ENCODE assay signal across 1 cellular context in genomic region chr14:100237735-100238418, GRCh38.
TF ChIP-seq lines count a peak whose summit lies in the region.

No MANE protein-coding gene starts in this region.

TF ChIP-seq in HCT116, 20 proteins besides CTCF, POLR2A, EP300 and RAD21 (continued from another document):
- TF ChIP-seq, protein P1, sequence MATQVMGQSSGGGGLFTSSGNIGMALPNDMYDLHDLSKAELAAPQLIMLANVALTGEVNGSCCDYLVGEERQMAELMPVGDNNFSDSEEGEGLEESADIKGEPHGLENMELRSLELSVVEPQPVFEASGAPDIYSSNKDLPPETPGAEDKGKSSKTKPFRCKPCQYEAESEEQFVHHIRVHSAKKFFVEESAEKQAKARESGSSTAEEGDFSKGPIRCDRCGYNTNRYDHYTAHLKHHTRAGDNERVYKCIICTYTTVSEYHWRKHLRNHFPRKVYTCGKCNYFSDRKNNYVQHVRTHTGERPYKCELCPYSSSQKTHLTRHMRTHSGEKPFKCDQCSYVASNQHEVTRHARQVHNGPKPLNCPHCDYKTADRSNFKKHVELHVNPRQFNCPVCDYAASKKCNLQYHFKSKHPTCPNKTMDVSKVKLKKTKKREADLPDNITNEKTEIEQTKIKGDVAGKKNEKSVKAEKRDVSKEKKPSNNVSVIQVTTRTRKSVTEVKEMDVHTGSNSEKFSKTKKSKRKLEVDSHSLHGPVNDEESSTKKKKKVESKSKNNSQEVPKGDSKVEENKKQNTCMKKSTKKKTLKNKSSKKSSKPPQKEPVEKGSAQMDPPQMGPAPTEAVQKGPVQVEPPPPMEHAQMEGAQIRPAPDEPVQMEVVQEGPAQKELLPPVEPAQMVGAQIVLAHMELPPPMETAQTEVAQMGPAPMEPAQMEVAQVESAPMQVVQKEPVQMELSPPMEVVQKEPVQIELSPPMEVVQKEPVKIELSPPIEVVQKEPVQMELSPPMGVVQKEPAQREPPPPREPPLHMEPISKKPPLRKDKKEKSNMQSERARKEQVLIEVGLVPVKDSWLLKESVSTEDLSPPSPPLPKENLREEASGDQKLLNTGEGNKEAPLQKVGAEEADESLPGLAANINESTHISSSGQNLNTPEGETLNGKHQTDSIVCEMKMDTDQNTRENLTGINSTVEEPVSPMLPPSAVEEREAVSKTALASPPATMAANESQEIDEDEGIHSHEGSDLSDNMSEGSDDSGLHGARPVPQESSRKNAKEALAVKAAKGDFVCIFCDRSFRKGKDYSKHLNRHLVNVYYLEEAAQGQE (IDR thresholded peaks at IDR 0.05; ENCODE audit: low read depth): no peak
- TF ChIP-seq ATF3 (IDR thresholded peaks at IDR 0.05) (no peak), POLR2AphosphoS5 (IDR thresholded peaks at IDR 0.05; ENCODE audit: low read depth, low read length) (no peak), SIN3A (IDR thresholded peaks at IDR 0.05; ENCODE audit: low read depth) (0 out of 2 replicates have a peak, but pooled peaks have one; percentile 35), ZNF274 (IDR thresholded peaks at IDR 0.05; ENCODE audit: low read depth, low read length) (no peak), MAX (IDR thresholded peaks at IDR 0.05) (no peak), SRF (IDR thresholded peaks at IDR 0.05; ENCODE audit: low read depth) (no peak), EGR1 (IDR thresholded peaks at IDR 0.05; ENCODE audit: low read depth) (no peak)
